1 cellular context compared by ENCODE assay signal in the genomic region with DNA sequence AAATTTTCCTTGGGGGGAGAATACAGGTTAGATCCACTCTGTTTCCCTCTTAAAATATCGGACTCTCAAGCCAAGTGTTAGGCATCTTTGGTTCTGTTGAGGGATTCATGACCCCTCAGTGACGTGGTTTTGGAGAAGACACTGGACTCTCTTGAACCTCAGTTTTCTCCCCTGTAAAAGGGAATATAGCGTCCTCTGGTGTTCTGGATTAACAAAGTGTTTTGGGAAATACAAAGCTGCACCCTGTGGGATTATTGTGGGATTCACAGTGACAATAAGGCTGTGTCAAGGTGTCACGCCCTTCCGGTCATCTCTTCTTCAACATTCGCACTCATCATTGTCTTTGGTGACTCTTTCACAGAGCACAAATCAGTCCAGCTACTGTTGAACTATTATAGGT.
TF ChIP-seq lines count a peak whose summit lies in the region.

No MANE protein-coding gene starts in this region.

TF ChIP-seq in H1, 55 proteins besides CTCF, POLR2A, EP300 and RAD21 (continued from another document):
- TF ChIP-seq, protein P1, sequence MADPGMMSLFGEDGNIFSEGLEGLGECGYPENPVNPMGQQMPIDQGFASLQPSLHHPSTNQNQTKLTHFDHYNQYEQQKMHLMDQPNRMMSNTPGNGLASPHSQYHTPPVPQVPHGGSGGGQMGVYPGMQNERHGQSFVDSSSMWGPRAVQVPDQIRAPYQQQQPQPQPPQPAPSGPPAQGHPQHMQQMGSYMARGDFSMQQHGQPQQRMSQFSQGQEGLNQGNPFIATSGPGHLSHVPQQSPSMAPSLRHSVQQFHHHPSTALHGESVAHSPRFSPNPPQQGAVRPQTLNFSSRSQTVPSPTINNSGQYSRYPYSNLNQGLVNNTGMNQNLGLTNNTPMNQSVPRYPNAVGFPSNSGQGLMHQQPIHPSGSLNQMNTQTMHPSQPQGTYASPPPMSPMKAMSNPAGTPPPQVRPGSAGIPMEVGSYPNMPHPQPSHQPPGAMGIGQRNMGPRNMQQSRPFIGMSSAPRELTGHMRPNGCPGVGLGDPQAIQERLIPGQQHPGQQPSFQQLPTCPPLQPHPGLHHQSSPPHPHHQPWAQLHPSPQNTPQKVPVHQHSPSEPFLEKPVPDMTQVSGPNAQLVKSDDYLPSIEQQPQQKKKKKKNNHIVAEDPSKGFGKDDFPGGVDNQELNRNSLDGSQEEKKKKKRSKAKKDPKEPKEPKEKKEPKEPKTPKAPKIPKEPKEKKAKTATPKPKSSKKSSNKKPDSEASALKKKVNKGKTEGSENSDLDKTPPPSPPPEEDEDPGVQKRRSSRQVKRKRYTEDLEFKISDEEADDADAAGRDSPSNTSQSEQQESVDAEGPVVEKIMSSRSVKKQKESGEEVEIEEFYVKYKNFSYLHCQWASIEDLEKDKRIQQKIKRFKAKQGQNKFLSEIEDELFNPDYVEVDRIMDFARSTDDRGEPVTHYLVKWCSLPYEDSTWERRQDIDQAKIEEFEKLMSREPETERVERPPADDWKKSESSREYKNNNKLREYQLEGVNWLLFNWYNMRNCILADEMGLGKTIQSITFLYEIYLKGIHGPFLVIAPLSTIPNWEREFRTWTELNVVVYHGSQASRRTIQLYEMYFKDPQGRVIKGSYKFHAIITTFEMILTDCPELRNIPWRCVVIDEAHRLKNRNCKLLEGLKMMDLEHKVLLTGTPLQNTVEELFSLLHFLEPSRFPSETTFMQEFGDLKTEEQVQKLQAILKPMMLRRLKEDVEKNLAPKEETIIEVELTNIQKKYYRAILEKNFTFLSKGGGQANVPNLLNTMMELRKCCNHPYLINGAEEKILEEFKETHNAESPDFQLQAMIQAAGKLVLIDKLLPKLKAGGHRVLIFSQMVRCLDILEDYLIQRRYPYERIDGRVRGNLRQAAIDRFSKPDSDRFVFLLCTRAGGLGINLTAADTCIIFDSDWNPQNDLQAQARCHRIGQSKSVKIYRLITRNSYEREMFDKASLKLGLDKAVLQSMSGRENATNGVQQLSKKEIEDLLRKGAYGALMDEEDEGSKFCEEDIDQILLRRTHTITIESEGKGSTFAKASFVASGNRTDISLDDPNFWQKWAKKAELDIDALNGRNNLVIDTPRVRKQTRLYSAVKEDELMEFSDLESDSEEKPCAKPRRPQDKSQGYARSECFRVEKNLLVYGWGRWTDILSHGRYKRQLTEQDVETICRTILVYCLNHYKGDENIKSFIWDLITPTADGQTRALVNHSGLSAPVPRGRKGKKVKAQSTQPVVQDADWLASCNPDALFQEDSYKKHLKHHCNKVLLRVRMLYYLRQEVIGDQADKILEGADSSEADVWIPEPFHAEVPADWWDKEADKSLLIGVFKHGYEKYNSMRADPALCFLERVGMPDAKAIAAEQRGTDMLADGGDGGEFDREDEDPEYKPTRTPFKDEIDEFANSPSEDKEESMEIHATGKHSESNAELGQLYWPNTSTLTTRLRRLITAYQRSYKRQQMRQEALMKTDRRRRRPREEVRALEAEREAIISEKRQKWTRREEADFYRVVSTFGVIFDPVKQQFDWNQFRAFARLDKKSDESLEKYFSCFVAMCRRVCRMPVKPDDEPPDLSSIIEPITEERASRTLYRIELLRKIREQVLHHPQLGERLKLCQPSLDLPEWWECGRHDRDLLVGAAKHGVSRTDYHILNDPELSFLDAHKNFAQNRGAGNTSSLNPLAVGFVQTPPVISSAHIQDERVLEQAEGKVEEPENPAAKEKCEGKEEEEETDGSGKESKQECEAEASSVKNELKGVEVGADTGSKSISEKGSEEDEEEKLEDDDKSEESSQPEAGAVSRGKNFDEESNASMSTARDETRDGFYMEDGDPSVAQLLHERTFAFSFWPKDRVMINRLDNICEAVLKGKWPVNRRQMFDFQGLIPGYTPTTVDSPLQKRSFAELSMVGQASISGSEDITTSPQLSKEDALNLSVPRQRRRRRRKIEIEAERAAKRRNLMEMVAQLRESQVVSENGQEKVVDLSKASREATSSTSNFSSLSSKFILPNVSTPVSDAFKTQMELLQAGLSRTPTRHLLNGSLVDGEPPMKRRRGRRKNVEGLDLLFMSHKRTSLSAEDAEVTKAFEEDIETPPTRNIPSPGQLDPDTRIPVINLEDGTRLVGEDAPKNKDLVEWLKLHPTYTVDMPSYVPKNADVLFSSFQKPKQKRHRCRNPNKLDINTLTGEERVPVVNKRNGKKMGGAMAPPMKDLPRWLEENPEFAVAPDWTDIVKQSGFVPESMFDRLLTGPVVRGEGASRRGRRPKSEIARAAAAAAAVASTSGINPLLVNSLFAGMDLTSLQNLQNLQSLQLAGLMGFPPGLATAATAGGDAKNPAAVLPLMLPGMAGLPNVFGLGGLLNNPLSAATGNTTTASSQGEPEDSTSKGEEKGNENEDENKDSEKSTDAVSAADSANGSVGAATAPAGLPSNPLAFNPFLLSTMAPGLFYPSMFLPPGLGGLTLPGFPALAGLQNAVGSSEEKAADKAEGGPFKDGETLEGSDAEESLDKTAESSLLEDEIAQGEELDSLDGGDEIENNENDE (IDR thresholded peaks at IDR 0.05; ENCODE audit: insufficient replicate concordance, low read length), result no peak
- TF ChIP-seq FOSL1 (IDR thresholded peaks at IDR 0.05; ENCODE audit: insufficient read depth, low read depth, low read length), result no peak
- TF ChIP-seq SRF (IDR thresholded peaks at IDR 0.05; ENCODE audit: low read depth, low read length), result no peak
- TF ChIP-seq RBBP5 (IDR thresholded peaks at IDR 0.05; ENCODE audit: borderline replicate concordance, low read depth, low read length), result no peak
- TF ChIP-seq SP1 (IDR thresholded peaks at IDR 0.05; ENCODE audit: low read depth, low read length), result no peak
- no peak for TF ChIP-seq CHD1 (IDR thresholded peaks at IDR 0.05; ENCODE audit: low read depth, low read length)
- TF ChIP-seq SAP30 (IDR thresholded peaks at IDR 0.05; ENCODE audit: insufficient read depth, insufficient replicate concordance, low read length), result no peak
- no peak for TF ChIP-seq EZH2 (IDR thresholded peaks at IDR 0.05; ENCODE audit: low read depth, low read length, severe bottlenecking)
- TF ChIP-seq TBP (IDR thresholded peaks at IDR 0.05; ENCODE audit: low read depth, low read length), result no peak
- TF ChIP-seq HDAC2 (IDR thresholded peaks at IDR 0.05; ENCODE audit: borderline replicate concordance in 1 of 2, low read depth in 2 of 2, low read length in 2 of 2), result no peak
